In the genomic region with DNA sequence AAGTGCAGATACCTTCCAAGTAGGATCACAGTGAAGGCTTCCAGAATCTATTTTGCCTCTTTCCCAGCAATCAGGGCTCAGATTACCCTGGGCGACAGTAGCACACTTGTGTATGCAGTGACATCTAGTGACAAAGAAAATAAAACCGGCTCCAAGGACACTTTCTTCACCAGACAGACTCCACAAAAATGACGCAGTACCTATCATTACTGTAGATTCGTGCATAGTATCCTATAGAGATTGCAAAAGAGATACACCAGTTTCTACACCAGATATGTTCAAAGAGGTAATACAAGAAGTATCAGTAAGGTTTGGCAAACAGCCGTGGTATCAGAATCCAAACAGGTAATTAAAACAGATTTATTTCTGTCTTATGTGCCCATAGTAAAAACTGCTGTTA, we compare ENCODE assay signal across 8 cellular contexts.
DNase-seq lines count a peak whose midpoint lies in the region; ATAC-seq, FAIRE-seq and TF ChIP-seq lines count a peak whose summit lies in the region.

No MANE protein-coding gene starts in this region.

- no peaks in the 10 kb centered on the region for H3K4me1 Mint-ChIP-seq in activated CD8-positive, alpha-beta T cell treated with anti-CD3 and anti-CD28 coated beads for 36 hours (ENCODE audit: low read depth)

- in situ Hi-C loops in GM13976 (cut with MboI; ENCODE audit: low sequenced_read_pairs, unreplicated experiment) = loop anchor here (25.0 kb wide), 1 partner anchor 712 kb away; no protein-coding TSS in a partner anchor

- no peaks in the 10 kb centered on the region for H3K27me3 Mint-ChIP-seq in activated CD8-positive, alpha-beta T cell treated with anti-CD3 and anti-CD28 coated beads for 36 hours

- no peaks in the 10 kb centered on the region for H3K9me3 Mint-ChIP-seq in activated CD8-positive, alpha-beta T cell treated with anti-CD3 and anti-CD28 coated beads for 36 hours

- H3K36me3 ChIP-seq in bronchial epithelial cell (ENCODE audit: control insufficient read depth, insufficient read depth, low read length) (no peaks in the 10 kb centered on the region), vagina (no peaks in the 10 kb centered on the region)

- TF ChIP-seq POLR2A in vagina (IDR thresholded peaks at IDR 0.05) = no peak

- TF ChIP-seq CTCF in GM13976 (IDR thresholded peaks at IDR 0.05; ENCODE audit: borderline replicate concordance, control extremely low read depth, extremely low read depth, insufficient read depth, missing control alignments) (peak; percentile 9), bronchial epithelial cell (IDR thresholded peaks at IDR 0.05; ENCODE audit: insufficient read depth, low read length, severe bottlenecking) (peak; percentile 39), vagina (IDR thresholded peaks at IDR 0.05) (peak in 2 of 3 experiments; percentile 26 to 35)
- TF ChIP-seq CTCF in activated CD8-positive, alpha-beta T cell treated with anti-CD3 and anti-CD28 coated beads for 36 hours (IDR thresholded peaks at IDR 0.05) = no peak

- intact Hi-C loops in left colon (cut with DNase I, micrococcal nuclease) (loop anchor here in 1 of 2 donors (10.0 kb wide), 1 partner anchor 719 kb away; no protein-coding TSS in a partner anchor), vagina (cut with DNase I) (loop anchor here (10.0 kb wide), 3 partner anchors 599 to 809 kb away; partner anchors contain the start of gene JAG1)
- intact Hi-C loops in activated CD8-positive, alpha-beta T cell treated with anti-CD3 and anti-CD28 coated beads for 36 hours (cut with micrococcal nuclease) = no loop called here

- POLR2A ChIA-PET in activated CD8-positive, alpha-beta T cell treated with anti-CD3 and anti-CD28 coated beads for 36 hours (lab: Charles Lee) = no interaction called here

- H3K27ac ChIP-seq in vagina = no peak overlapping the region

- H3K27ac Mint-ChIP-seq in activated CD8-positive, alpha-beta T cell treated with anti-CD3 and anti-CD28 coated beads for 36 hours = no peak overlapping the region

- peak; percentile 96 for ATAC-seq in left colon
- ATAC-seq in activated CD8-positive, alpha-beta T cell treated with anti-CD3 and anti-CD28 coated beads for 36 hours = no peak

- peaks cover 12% of the 10 kb centered on the region for H3K4me1 ChIP-seq in vagina

- peak; percentile 63 for DNase-seq in GM13976 (ENCODE audit: low spot score)
- DNase-seq in HT1080 (ENCODE audit: low read depth) = peak; percentile 75
- peak; percentile 62 for DNase-seq in NCI-H774 (lab: John Stamatoyannopoulos, UW)
- peak; percentile 70 for DNase-seq in bronchial epithelial cell (ENCODE audit: low read depth)
- peak in 1 of 2 donors; percentile 8 for DNase-seq in left colon
- no peak for DNase-seq in vagina (ENCODE audit: extremely low spot score in 2 of 2)
- DNase-seq in activated CD8-positive, alpha-beta T cell treated with anti-CD3 and anti-CD28 coated beads for 36 hours = no peak
- no peak for DNase-seq in activated CD4-positive, alpha-beta T cell treated with anti-CD3 and anti-CD28 coated beads, Interleukin-2, amount 50 U/mL, for 48 hours

- H3K9me3 ChIP-seq in vagina = no peaks in the 10 kb centered on the region

- CTCF ChIA-PET in activated CD8-positive, alpha-beta T cell treated with anti-CD3 and anti-CD28 coated beads for 36 hours (lab: Charles Lee) = no interaction called here

- H3K27me3 ChIP-seq in bronchial epithelial cell (ENCODE audit: control insufficient read depth, insufficient read depth, low read length) (no peaks in the 10 kb centered on the region), vagina (no peaks in the 10 kb centered on the region)

- peak; percentile 43 for FAIRE-seq in bronchial epithelial cell (lab: Jason Lieb, UNC)

- H3K4me3 Mint-ChIP-seq in activated CD8-positive, alpha-beta T cell treated with anti-CD3 and anti-CD28 coated beads for 36 hours = no peak overlapping the region

- H3K36me3 Mint-ChIP-seq in activated CD8-positive, alpha-beta T cell treated with anti-CD3 and anti-CD28 coated beads for 36 hours (ENCODE audit: low read depth) = no peaks in the 10 kb centered on the region

- no peak overlapping the region for H3K4me3 ChIP-seq in bronchial epithelial cell (ENCODE audit: low read depth, low read length)
- no peak overlapping the region for H3K4me3 ChIP-seq in vagina

Comparison
In these comparisons a context has a peak if more than half of its experiments do, and no peak if none do; other contexts are left out.
1. DNase-seq: peak in GM13976 (single experiment), HT1080 (single experiment), NCI-H774 (single experiment) and bronchial epithelial cell (single experiment); none in vagina (0 of 2), activated CD8-positive, alpha-beta T cell treated with anti-CD3 and anti-CD28 coated beads for 36 hours (single experiment) and activated CD4-positive, alpha-beta T cell treated with anti-CD3 and anti-CD28 coated beads, Interleukin-2, amount 50 U/mL, for 48 hours (0 of 2).